In the genomic region with DNA sequence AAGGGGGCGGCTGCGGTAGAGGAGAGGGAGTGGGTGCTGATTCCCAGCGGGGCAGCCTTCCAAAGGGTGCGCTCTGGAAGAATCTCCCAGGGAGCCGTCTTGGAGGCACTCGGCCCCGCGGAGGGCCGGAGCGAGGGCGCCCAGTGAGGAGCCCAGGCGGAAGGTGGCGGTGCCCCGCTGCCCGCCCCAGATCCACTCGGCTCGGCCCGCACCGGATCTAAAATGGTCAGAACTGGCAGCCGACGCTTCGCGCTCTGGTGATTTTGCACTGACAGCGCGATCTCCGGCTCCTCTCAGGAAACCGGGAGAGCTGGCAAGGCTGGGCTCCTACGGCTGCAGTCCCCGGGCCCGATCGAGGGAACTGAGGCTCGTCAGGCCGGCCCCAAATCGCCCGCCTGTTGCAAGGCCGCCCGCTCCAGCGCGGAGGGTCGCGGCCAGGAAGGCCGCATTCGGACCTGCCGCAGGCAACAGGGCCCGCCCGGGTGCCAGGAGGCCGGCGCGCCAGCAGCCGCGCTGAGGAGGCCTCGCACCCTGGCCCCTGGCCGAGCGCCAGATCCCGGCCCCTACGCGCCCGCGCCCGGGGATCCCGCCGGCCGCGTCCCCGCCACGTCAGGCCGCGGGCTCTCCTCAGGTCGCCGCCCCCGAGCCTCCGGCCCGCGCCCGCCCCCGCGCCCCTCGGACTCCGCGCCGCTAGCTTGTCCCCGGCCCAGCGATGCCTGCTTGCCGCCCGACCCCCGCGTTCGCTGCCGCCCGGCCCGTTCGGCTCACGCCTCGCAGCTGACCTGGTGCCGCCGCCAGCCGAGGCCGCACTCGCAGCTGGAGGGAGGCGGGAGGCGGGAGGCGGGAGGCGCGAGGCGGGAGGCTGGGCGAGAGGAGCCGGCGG, we compare ENCODE assay signal across 8 cellular contexts. TPM values are rescaled to one million over a fixed set of nuclear protein-coding genes. Genes with fewer than 3 reads are reported as not detected.
DNase-seq lines count a peak whose midpoint lies in the region; ATAC-seq and TF ChIP-seq lines count a peak whose summit lies in the region.

A gene with protein sequence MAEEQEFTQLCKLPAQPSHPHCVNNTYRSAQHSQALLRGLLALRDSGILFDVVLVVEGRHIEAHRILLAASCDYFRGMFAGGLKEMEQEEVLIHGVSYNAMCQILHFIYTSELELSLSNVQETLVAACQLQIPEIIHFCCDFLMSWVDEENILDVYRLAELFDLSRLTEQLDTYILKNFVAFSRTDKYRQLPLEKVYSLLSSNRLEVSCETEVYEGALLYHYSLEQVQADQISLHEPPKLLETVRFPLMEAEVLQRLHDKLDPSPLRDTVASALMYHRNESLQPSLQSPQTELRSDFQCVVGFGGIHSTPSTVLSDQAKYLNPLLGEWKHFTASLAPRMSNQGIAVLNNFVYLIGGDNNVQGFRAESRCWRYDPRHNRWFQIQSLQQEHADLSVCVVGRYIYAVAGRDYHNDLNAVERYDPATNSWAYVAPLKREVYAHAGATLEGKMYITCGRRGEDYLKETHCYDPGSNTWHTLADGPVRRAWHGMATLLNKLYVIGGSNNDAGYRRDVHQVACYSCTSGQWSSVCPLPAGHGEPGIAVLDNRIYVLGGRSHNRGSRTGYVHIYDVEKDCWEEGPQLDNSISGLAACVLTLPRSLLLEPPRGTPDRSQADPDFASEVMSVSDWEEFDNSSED (minus strand): TSS at position 818 of the 883 bp plus-strand sequence. CDS start 6,584 bp downstream, outside the sequence.

- H2BK5ac ChIP-seq in neuronal stem cell (ENCODE audit: low read length): peak within 1 kb of the TSS; percentile 95

- H3K4me3 ChIP-seq in neuronal stem cell (ENCODE audit: low read length in 2 of 2): peak within 1 kb of the TSS; percentile 64 to 89

- peaks cover 0 to 5% (median 0%) of the 10 kb centered on the region in 3 experiments for H3K27me3 ChIP-seq in neuronal stem cell (ENCODE audit: control insufficient read depth in 3 of 3, insufficient read depth in 3 of 3, low read depth in 1 of 3, low read length in 3 of 3)

- DNase-seq in activated T-cell treated with anti-CD3 and anti-CD28 coated beads for 24 hours (ENCODE audit: low read depth) (peak; percentile 15), HFFc6 (no peak), NAMALWA (ENCODE audit: low spot score) (peak; percentile 35), glomerular endothelial cell (ENCODE audit: extremely low read depth, low read depth, low spot score) (no peak), neuronal stem cell (ENCODE audit: low spot score) (peak; percentile 21)
- DNase-seq in activated T-cell treated with anti-CD3 and anti-CD28 coated beads, Interleukin-2, amount 50 U/mL, for 1 hour: no peak
- DNase-seq in activated T-helper 9 cell treated with anti-CD3 and anti-CD28 coated beads, Interleukin-2, amount 50 U/mL, for 16 hours (ENCODE audit: low read depth): peak; percentile 10

- H2AK5ac ChIP-seq in neuronal stem cell (ENCODE audit: low read depth, low read length): peak within 1 kb of the TSS; percentile 94

- H2BK15ac ChIP-seq in neuronal stem cell (ENCODE audit: low read length): peak within 1 kb of the TSS; percentile 83

- peaks cover 3 to 18% of the 10 kb centered on the region in 2 donors for H3K36me3 ChIP-seq in neuronal stem cell (replicated peaks in 1 of 2; ENCODE audit: control insufficient read depth in 2 of 2, insufficient read depth in 2 of 2, low read length in 2 of 2)

- no peak for ATAC-seq in GM21717 (IDR thresholded peaks at IDR 0.05; ENCODE audit: unreplicated experiment)

- H3K4me2 ChIP-seq in neuronal stem cell (ENCODE audit: insufficient read depth, low read length, poor library complexity, severe bottlenecking): peak within 1 kb of the TSS; percentile 98

- WGBS in neuronal stem cell (ENCODE audit: extremely low coverage in 2 of 2, insufficient read length in 2 of 2, insufficient replicate concordance in 1 of 2), 2 donors: no CpG with 5 or more reads among the region's 108 CpGs

- H3K23ac ChIP-seq in neuronal stem cell (ENCODE audit: low read depth, low read length, poor library complexity): peak within 1 kb of the TSS; percentile 99

- H3K36me3 Mint-ChIP-seq in HFFc6 (ENCODE audit: low read depth): peaks cover 6% of the 10 kb centered on the region; the same call in 1 of the 2 replicates

- peak within 1 kb of the TSS; percentile 58 for H2BK12ac ChIP-seq in neuronal stem cell (ENCODE audit: low read length)

- H3K27ac ChIP-seq in neuronal stem cell (replicated peaks; ENCODE audit: low read length): peak within 1 kb of the TSS; percentile 84

- peak within 1 kb of the TSS; percentile 90 for H2AFZ ChIP-seq in neuronal stem cell (ENCODE audit: low read length)

- peak within 1 kb of the TSS; percentile 66 for H3K4ac ChIP-seq in neuronal stem cell (ENCODE audit: low read length)

- TF ChIP-seq CTCF in HFFc6 (IDR thresholded peaks at IDR 0.05): no peak

- H2BK120ac ChIP-seq in neuronal stem cell (ENCODE audit: low read depth, low read length): peak within 1 kb of the TSS; percentile 94

- H3K9ac ChIP-seq in neuronal stem cell (ENCODE audit: low read depth, low read length, poor library complexity): peak within 1 kb of the TSS; percentile 97

- H4K8ac ChIP-seq in neuronal stem cell (ENCODE audit: low read depth, low read length): no peak within 1 kb of the TSS

- no peaks in the 10 kb centered on the region; the same call in none of the 2 replicates for H3K27me3 Mint-ChIP-seq in HFFc6 (ENCODE audit: insufficient read depth)

- H3K14ac ChIP-seq in neuronal stem cell (ENCODE audit: low read length): peak within 1 kb of the TSS; percentile 82

- H3K9me3 Mint-ChIP-seq in HFFc6: no peaks in the 10 kb centered on the region

- no peak within 1 kb of the TSS for H4K91ac ChIP-seq in neuronal stem cell (ENCODE audit: low read depth, low read length, poor library complexity)

- H3K9me3 ChIP-seq in neuronal stem cell (replicated peaks in 1 of 2; ENCODE audit: control insufficient read depth in 2 of 2, insufficient read depth in 1 of 2, low read depth in 1 of 2, low read length in 2 of 2): no peaks in the 10 kb centered on the region

- H3K18ac ChIP-seq in neuronal stem cell (ENCODE audit: low read length): peak within 1 kb of the TSS; percentile 98

- H3K4me1 ChIP-seq in neuronal stem cell (ENCODE audit: control insufficient read depth in 2 of 2, insufficient read depth in 1 of 2, low read depth in 1 of 2, low read length in 2 of 2): peaks cover 3 to 7% of the 10 kb centered on the region in 2 donors

- H3K27ac Mint-ChIP-seq in HFFc6: peak within 1 kb of the TSS; percentile 91

- H3K4me1 Mint-ChIP-seq in HFFc6 (ENCODE audit: low read depth): peaks cover 19% of the 10 kb centered on the region

- H3K4me3 Mint-ChIP-seq in HFFc6: peak within 1 kb of the TSS; percentile 93

- H3K79me1 ChIP-seq in neuronal stem cell (ENCODE audit: low read depth, low read length): peaks cover 17% of the 10 kb centered on the region

RNA-seq across cellular contexts. Expression of the gene that starts here (rescaled TPM):
- 10 to 100 TPM; 19.2 to 25.5 (median 21.6) TPM for total RNA-seq in HFFc6 (2021; fragmentation: NEBNext Ultra II Directional; extraction: Animal tissue kit (Norgen Biotek cat#: 25700))
- 16.1 and 25.7 TPM in 2 replicates for total RNA-seq in glomerular endothelial cell
- polyA plus RNA-seq in neuronal stem cell (2013, experiment 1 of 2): 14.3 TPM
- polyA plus RNA-seq in neuronal stem cell (2013, experiment 2 of 2): 13.8 TPM

Comparison
In these comparisons a context has a peak if more than half of its experiments do, and no peak if none do; other contexts are left out.
1. DNase-seq: peak in activated T-cell treated with anti-CD3 and anti-CD28 coated beads for 24 hours (single experiment), NAMALWA (single experiment), activated T-helper 9 cell treated with anti-CD3 and anti-CD28 coated beads, Interleukin-2, amount 50 U/mL, for 16 hours (single experiment) and neuronal stem cell (single experiment); none in activated T-cell treated with anti-CD3 and anti-CD28 coated beads, Interleukin-2, amount 50 U/mL, for 1 hour (single experiment), HFFc6 (single experiment) and glomerular endothelial cell (single experiment).